ENCODE assay signal across 8 cellular contexts in genomic region chr15:40565333-40566238, GRCh38. TPM values are rescaled to one million over a fixed set of nuclear protein-coding genes. Genes with fewer than 3 reads are reported as not detected.
DNase-seq lines count a peak whose midpoint lies in the region; ATAC-seq, FAIRE-seq and TF ChIP-seq lines count a peak whose summit lies in the region.

No MANE protein-coding gene starts in this region.

- H3K9me3 Mint-ChIP-seq in activated T-cell treated with anti-CD3 and anti-CD28 coated beads, Interleukin-2, amount 50 U/mL, for 24 hours, result no peaks in the 10 kb centered on the region

- TF ChIP-seq CTCF in HepG2 (CRISPR knock-in tag; IDR thresholded peaks at IDR 0.05) (no peak), tibial nerve (IDR thresholded peaks at IDR 0.05) (no peak)

- in situ Hi-C loops in HepG2 (cut with HindIII; ENCODE audit: extremely low pct_ligation_motif_present, low pct_unique_long_range_greater_than_20kb), result no loop called here

- peak overlapping the region; percentile 56 for H2AFZ ChIP-seq in HepG2 (ENCODE audit: low read length)

- H4K20me1 ChIP-seq in HepG2 (ENCODE audit: insufficient read depth, low read length), result no peaks in the 10 kb centered on the region

- peaks cover 30% of the 10 kb centered on the region for H3K4me1 ChIP-seq in adipocyte (ENCODE audit: control insufficient read depth, insufficient read depth, low read length)
- H3K4me1 ChIP-seq in HepG2 (ENCODE audit: insufficient read depth, low read length), result peaks cover 51% of the 10 kb centered on the region
- H3K4me1 ChIP-seq in tibial nerve, result peaks cover 0 to 43% (median 7%) of the 10 kb centered on the region in 4 donors

- ATAC-seq in HepG2, result no peak
- no peak for ATAC-seq in GM18861 (IDR thresholded peaks at IDR 0.05; ENCODE audit: unreplicated experiment)
- no peak for ATAC-seq in HG03039 (IDR thresholded peaks at IDR 0.05; ENCODE audit: unreplicated experiment)
- ATAC-seq in HG02610 (IDR thresholded peaks at IDR 0.05; ENCODE audit: unreplicated experiment), result no peak

- FAIRE-seq in HepG2 (lab: Jason Lieb, UNC), result no peak

- peaks cover 61% of the 10 kb centered on the region for H3K4me1 Mint-ChIP-seq in activated T-cell treated with anti-CD3 and anti-CD28 coated beads, Interleukin-2, amount 50 U/mL, for 24 hours (ENCODE audit: low read depth)

- peaks cover 3% of the 10 kb centered on the region for H3K27me3 Mint-ChIP-seq in activated T-cell treated with anti-CD3 and anti-CD28 coated beads, Interleukin-2, amount 50 U/mL, for 24 hours

- CTCF ChIA-PET in HepG2 (lab: Yijun Ruan, JAX; ENCODE audit: low intra/inter-chr PET ratio, low total read pairs), result no interaction called here

- TF ChIP-seq RAD21 in HepG2 (CRISPR knock-in tag; IDR thresholded peaks at IDR 0.05), result no peak

- BruUV-seq in HepG2 (replicated peaks; lab: Mats Ljungman, UMichigan), result no TSS peak

- H3K9me3 ChIP-seq in adipocyte (ENCODE audit: control insufficient read depth, low read length) (no peaks in the 10 kb centered on the region), HepG2 (ENCODE audit: low read length) (no peaks in the 10 kb centered on the region), tibial nerve (no peaks in the 10 kb centered on the region)

- WGBS in HepG2 (ENCODE audit: low lambda C conversion rate), result 11% methylated on average over 18 of the region's 20 CpGs
- 46 to 53% methylated on average over 18 to 20 of the region's 20 CpGs for WGBS in tibial nerve, 2 donors

- intact Hi-C loops in HepG2 (cut with micrococcal nuclease; ENCODE audit: unreplicated experiment), result loop anchor here (2.0 to 5.0 kb wide), 2 partner anchors 129 to 197 kb away; partner anchors contain the start of genes GCHFR and RAD51

- H3K27ac ChIP-seq in HepG2 (ENCODE audit: extremely low read length, insufficient read depth, low read length) (peak overlapping the region; percentile 73), tibial nerve (peak overlapping the region; percentile 92 to 98 (median 94))

- H3K79me2 ChIP-seq in HepG2 (ENCODE audit: insufficient read depth, low read length), result peaks cover 21% of the 10 kb centered on the region

- POLR2A ChIA-PET in HepG2 (lab: Yijun Ruan, JAX), result interaction anchor here (0.7 to 1.8 kb wide), 6 partner anchors 13 to 29 kb away, joined by 3 to 8 read pairs (median 5); no protein-coding TSS in a partner anchor

- H3K36me3 ChIP-seq in adipocyte (ENCODE audit: control insufficient read depth, insufficient read depth, low read length, severe bottlenecking) (peaks cover 3% of the 10 kb centered on the region), HepG2 (replicated peaks in 1 of 2; ENCODE audit: control insufficient read depth in 1 of 2, insufficient read depth in 2 of 2, low read length in 2 of 2) (no peaks in the 10 kb centered on the region), tibial nerve (peaks cover 0 to 21% (median 0%) of the 10 kb centered on the region in 3 donors)

- H3K4me2 ChIP-seq in HepG2 (ENCODE audit: low read depth, low read length), result peak overlapping the region; percentile 90

- TF ChIP-seq EP300 in HepG2 (IDR thresholded peaks at IDR 0.05; ENCODE audit: low read depth in 2 of 2, low read length in 2 of 2), result no peak
- TF ChIP-seq EP300 in HepG2 (CRISPR knock-in tag; IDR thresholded peaks at IDR 0.05; ENCODE audit: borderline replicate concordance), result no peak
- TF ChIP-seq EP300 in tibial nerve (IDR thresholded peaks at IDR 0.05), result no peak

- peaks cover 44% of the 10 kb centered on the region for H3K36me3 Mint-ChIP-seq in activated T-cell treated with anti-CD3 and anti-CD28 coated beads, Interleukin-2, amount 50 U/mL, for 24 hours (ENCODE audit: low read depth)

- peak overlapping the region; percentile 95 for H3K4me3 ChIP-seq in adipocyte (ENCODE audit: low read length)
- peak overlapping the region; percentile 34 to 94 (median 91) for H3K4me3 ChIP-seq in HepG2 (replicated peaks in 1 of 3; ENCODE audit: insufficient read depth in 1 of 3, low read depth in 2 of 3, low read length in 3 of 3)
- peak overlapping the region; percentile 30 to 88 (median 76) for H3K4me3 ChIP-seq in tibial nerve

- TF ChIP-seq POLR2A in HepG2 (IDR thresholded peaks at IDR 0.05; ENCODE audit: insufficient read depth in 1 of 2, low read depth in 2 of 2, low read length in 2 of 2) (no peak), tibial nerve (IDR thresholded peaks at IDR 0.05) (no peak)

- peak overlapping the region; percentile 97 for H3K4me3 Mint-ChIP-seq in activated T-cell treated with anti-CD3 and anti-CD28 coated beads, Interleukin-2, amount 50 U/mL, for 24 hours

- peaks cover 5% of the 10 kb centered on the region for H3K27me3 ChIP-seq in adipocyte (replicated peaks; ENCODE audit: control insufficient read depth, insufficient read depth, low read length)
- no peaks in the 10 kb centered on the region; a peak in 1 of 5 replicates for H3K27me3 ChIP-seq in HepG2 (ENCODE audit: control insufficient read depth in 1 of 2, insufficient read depth in 2 of 2, low read length in 2 of 2)
- H3K27me3 ChIP-seq in tibial nerve, result no peaks in the 10 kb centered on the region

- DNase-seq in activated T-cell treated with anti-CD3 and anti-CD28 coated beads, Interleukin-2, amount 50 U/mL, for 24 hours, result no peak
- DNase-seq in activated T-cell treated with anti-CD3 and anti-CD28 coated beads, Interleukin-2, amount 50 U/mL, for 1 hour, result no peak
- DNase-seq in adipocyte (ENCODE audit: low read depth) (no peak), HepG2 (ENCODE audit: low spot score) (peak; percentile 31), tibial nerve (ENCODE audit: low spot score in 2 of 2) (no peak)

- peak overlapping the region; percentile 98 for H3K27ac Mint-ChIP-seq in activated T-cell treated with anti-CD3 and anti-CD28 coated beads, Interleukin-2, amount 50 U/mL, for 24 hours

- H3K9ac ChIP-seq in adipocyte (ENCODE audit: low read length), result peak overlapping the region; percentile 61
- H3K9ac ChIP-seq in HepG2 (ENCODE audit: insufficient read depth, low read depth, low read length), result peak overlapping the region; percentile 78; the same call in 1 of the 2 replicates

RNA-seq across cellular contexts. Expression of gene CCDC32, which starts 0.7 kb away (rescaled TPM):
- total RNA-seq in HepG2 (2016; rRNA removed; fragmentation: Illumina TruSeq; extraction: Trizol) (23.2 and 26.3 TPM in 2 replicates), tibial nerve (10 to 100 TPM; 21.6 to 43.9 (median 33.0) TPM)
- 3.1 and 3.3 TPM in 2 replicates for total RNA-seq in HepG2 (2016; cell fraction: cytosol; rRNA removed; fragmentation: Illumina TruSeq; extraction: Trizol; ENCODE audit: low read depth)
- total RNA-seq in HepG2 (2016; cell fraction: insoluble cytoplasmic fraction; rRNA removed; fragmentation: Illumina TruSeq; extraction: Trizol), result 20.5 and 28.7 TPM in 2 replicates
- 5.6 and 8.7 TPM in 2 replicates for total RNA-seq in HepG2 (2016; cell fraction: membrane; rRNA removed; fragmentation: Illumina TruSeq; extraction: Trizol)
- total RNA-seq in HepG2 (2016; cell fraction: nucleus; rRNA removed; fragmentation: Illumina TruSeq; extraction: Trizol), result 13.2 and 14.8 TPM in 2 replicates
- 6.6 and 10.8 TPM in 2 replicates for polyA plus RNA-seq in HepG2 (2011; rRNA removed)
- polyA plus RNA-seq in HepG2 (2011; cell fraction: cytosol; rRNA removed), result 14.2 and 21.1 TPM in 2 replicates
- 2.8 and 8.6 TPM in 2 replicates for polyA plus RNA-seq in HepG2 (2011; cell fraction: nucleus; rRNA removed)
- polyA plus RNA-seq in HepG2 (2012), result 11.8 and 14.4 TPM in 2 replicates
- 1.9 and 2.4 TPM in 2 replicates for polyA plus RNA-seq in HepG2 (2016; cell fraction: cytosol; fragmentation: Illumina TruSeq; extraction: Trizol; ENCODE audit: low read depth)
- 24.5 and 29.8 TPM in 2 replicates for polyA plus RNA-seq in HepG2 (2016; cell fraction: insoluble cytoplasmic fraction; fragmentation: Illumina TruSeq; extraction: Trizol; ENCODE audit: low read depth)
- 3.8 and 4.4 TPM in 2 replicates for polyA plus RNA-seq in HepG2 (2016; cell fraction: membrane; fragmentation: Illumina TruSeq; extraction: Trizol; ENCODE audit: low read depth)
- 13.5 and 15.0 TPM in 2 replicates for polyA plus RNA-seq in HepG2 (2016; cell fraction: nucleus; fragmentation: Illumina TruSeq; extraction: Trizol; ENCODE audit: insufficient read depth, low read depth)
- polyA minus RNA-seq in HepG2 (2011; rRNA and poly(A)+ RNA removed; ENCODE audit: low replicate concordance), result 6.2 and 20.2 TPM in 2 replicates
- polyA minus RNA-seq in HepG2 (2011; cell fraction: cytosol; rRNA and poly(A)+ RNA removed), result 2.2 and 3.0 TPM in 2 replicates
- 11.7 and 16.2 TPM in 2 replicates for polyA minus RNA-seq in HepG2 (2011; cell fraction: nucleus; rRNA and poly(A)+ RNA removed)

RNA-seq across cellular contexts. Expression of gene RPUSD2, which starts 3.5 kb away (rescaled TPM):
- total RNA-seq in HepG2 (2016; rRNA removed; fragmentation: Illumina TruSeq; extraction: Trizol) (14.5 and 18.8 TPM in 2 replicates), tibial nerve (10 to 100 TPM in 1 of 4 donors, 1 to 10 TPM in 3; 4.3 to 11.4 (median 8.3) TPM)
- 2.9 and 3.0 TPM in 2 replicates for total RNA-seq in HepG2 (2016; cell fraction: cytosol; rRNA removed; fragmentation: Illumina TruSeq; extraction: Trizol; ENCODE audit: low read depth)
- total RNA-seq in HepG2 (2016; cell fraction: insoluble cytoplasmic fraction; rRNA removed; fragmentation: Illumina TruSeq; extraction: Trizol), result 15.5 and 15.8 TPM in 2 replicates
- total RNA-seq in HepG2 (2016; cell fraction: membrane; rRNA removed; fragmentation: Illumina TruSeq; extraction: Trizol), result 4.9 and 5.5 TPM in 2 replicates
- 7.0 and 7.2 TPM in 2 replicates for total RNA-seq in HepG2 (2016; cell fraction: nucleus; rRNA removed; fragmentation: Illumina TruSeq; extraction: Trizol)
- polyA plus RNA-seq in HepG2 (2011; rRNA removed), result 8.6 and 9.8 TPM in 2 replicates
- polyA plus RNA-seq in HepG2 (2011; cell fraction: cytosol; rRNA removed), result 8.2 and 9.4 TPM in 2 replicates
- polyA plus RNA-seq in HepG2 (2011; cell fraction: nucleus; rRNA removed), result 3.9 and 4.4 TPM in 2 replicates
- 5.9 and 6.6 TPM in 2 replicates for polyA plus RNA-seq in HepG2 (2012)
- polyA plus RNA-seq in HepG2 (2016; cell fraction: cytosol; fragmentation: Illumina TruSeq; extraction: Trizol; ENCODE audit: low read depth), result 2.0 and 2.8 TPM in 2 replicates
- 16.4 and 19.6 TPM in 2 replicates for polyA plus RNA-seq in HepG2 (2016; cell fraction: insoluble cytoplasmic fraction; fragmentation: Illumina TruSeq; extraction: Trizol; ENCODE audit: low read depth)
- polyA plus RNA-seq in HepG2 (2016; cell fraction: membrane; fragmentation: Illumina TruSeq; extraction: Trizol; ENCODE audit: low read depth), result 2.8 TPM in 2 replicates
- 10.3 and 12.6 TPM in 2 replicates for polyA plus RNA-seq in HepG2 (2016; cell fraction: nucleus; fragmentation: Illumina TruSeq; extraction: Trizol; ENCODE audit: insufficient read depth, low read depth)
- polyA minus RNA-seq in HepG2 (2011; rRNA and poly(A)+ RNA removed; ENCODE audit: low replicate concordance), result 17.0 and 44.9 TPM in 2 replicates
- 4.4 and 6.0 TPM in 2 replicates for polyA minus RNA-seq in HepG2 (2011; cell fraction: cytosol; rRNA and poly(A)+ RNA removed)
- polyA minus RNA-seq in HepG2 (2011; cell fraction: nucleus; rRNA and poly(A)+ RNA removed), result 5.8 and 6.1 TPM in 2 replicates

RNA-seq across cellular contexts. Expression of gene KNL1, which starts 28.5 kb away (rescaled TPM):
- 21.4 and 34.5 TPM in 2 replicates for total RNA-seq in HepG2 (2016; rRNA removed; fragmentation: Illumina TruSeq; extraction: Trizol)
- total RNA-seq in HepG2 (2016; cell fraction: cytosol; rRNA removed; fragmentation: Illumina TruSeq; extraction: Trizol; ENCODE audit: low read depth), result 3.5 and 3.7 TPM in 2 replicates
- total RNA-seq in HepG2 (2016; cell fraction: insoluble cytoplasmic fraction; rRNA removed; fragmentation: Illumina TruSeq; extraction: Trizol), result 20.6 and 35.0 TPM in 2 replicates
- total RNA-seq in HepG2 (2016; cell fraction: membrane; rRNA removed; fragmentation: Illumina TruSeq; extraction: Trizol), result 4.5 and 7.0 TPM in 2 replicates
- total RNA-seq in HepG2 (2016; cell fraction: nucleus; rRNA removed; fragmentation: Illumina TruSeq; extraction: Trizol), result 32.4 and 33.6 TPM in 2 replicates
- 6.1 and 8.0 TPM in 2 replicates for polyA plus RNA-seq in HepG2 (2011; rRNA removed)
- polyA plus RNA-seq in HepG2 (2011; cell fraction: cytosol; rRNA removed), result 2.0 and 3.8 TPM in 2 replicates
- 3.9 and 5.0 TPM in 2 replicates for polyA plus RNA-seq in HepG2 (2011; cell fraction: nucleus; rRNA removed)
- polyA plus RNA-seq in HepG2 (2012), result 9.1 and 16.9 TPM in 2 replicates
- 1.1 and 1.3 TPM in 2 replicates for polyA plus RNA-seq in HepG2 (2016; cell fraction: cytosol; fragmentation: Illumina TruSeq; extraction: Trizol; ENCODE audit: low read depth)
- 17.5 and 17.9 TPM in 2 replicates for polyA plus RNA-seq in HepG2 (2016; cell fraction: insoluble cytoplasmic fraction; fragmentation: Illumina TruSeq; extraction: Trizol; ENCODE audit: low read depth)
- polyA plus RNA-seq in HepG2 (2016; cell fraction: membrane; fragmentation: Illumina TruSeq; extraction: Trizol; ENCODE audit: low read depth), result 2.7 and 3.5 TPM in 2 replicates
- polyA plus RNA-seq in HepG2 (2016; cell fraction: nucleus; fragmentation: Illumina TruSeq; extraction: Trizol; ENCODE audit: insufficient read depth, low read depth), result 28.1 and 29.9 TPM in 2 replicates
- 3.9 and 18.6 TPM in 2 replicates for polyA minus RNA-seq in HepG2 (2011; rRNA and poly(A)+ RNA removed; ENCODE audit: low replicate concordance)
- polyA minus RNA-seq in HepG2 (2011; cell fraction: cytosol; rRNA and poly(A)+ RNA removed), result 9.1 and 12.3 TPM in 2 replicates
- 28.5 and 29.7 TPM in 2 replicates for polyA minus RNA-seq in HepG2 (2011; cell fraction: nucleus; rRNA and poly(A)+ RNA removed)
- 1 to 10 TPM in 2 of 4 donors, under 1 TPM in 2; under 0.01 to 1.3 (median 0.99) TPM for total RNA-seq in tibial nerve
